In the genomic region with DNA sequence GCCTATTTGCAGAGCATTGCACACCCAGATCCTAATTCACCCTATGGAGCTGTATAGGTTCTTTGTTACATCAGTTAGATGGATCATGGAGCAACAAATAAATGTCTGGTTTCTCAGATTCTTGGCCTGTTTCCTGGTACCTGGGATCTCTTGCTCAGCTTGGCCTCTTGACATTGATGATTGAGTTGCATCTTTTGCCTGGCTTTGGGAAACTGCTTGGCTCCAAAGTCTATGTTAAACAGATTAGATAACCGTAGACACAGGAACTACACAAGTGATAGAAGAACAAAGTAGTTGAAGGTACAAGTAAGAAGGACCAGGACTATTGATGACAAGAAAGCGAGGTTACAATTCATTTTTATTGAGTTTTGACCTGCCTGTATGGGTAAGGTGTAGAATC, we compare ENCODE assay signal across 28 cellular contexts.
"Had no signal": no experiment of that assay in that cellular context is flagged by ENCODE, and none has a peak within 500 bp of the region (broad histone marks: within the 10 kb centered on the region; RNA-seq: fewer than 3 reads in every experiment).

No MANE protein-coding gene starts in this region.

- H3K9me3 Mint-ChIP-seq: dendritic cell treated with granulocyte-macrophage colony-stimulating factor and Interleukin-4, amounts not matched to agents 40 ng/mL and 50 ng/mL, for 4 days; effector memory CD8-positive, alpha-beta T cell had no signal

- H3K4me3 Mint-ChIP-seq: dendritic cell treated with granulocyte-macrophage colony-stimulating factor and Interleukin-4, amounts not matched to agents 40 ng/mL and 50 ng/mL, for 4 days; effector memory CD8-positive, alpha-beta T cell had no signal

- H3K4me1 ChIP-seq: colonic mucosa, esophagus muscularis mucosa, esophagus squamous epithelium, foreskin keratinocyte, gastrocnemius medialis had no signal

- H3K36me3 ChIP-seq: colonic mucosa, esophagus muscularis mucosa, esophagus squamous epithelium, gastrocnemius medialis, gastroesophageal sphincter, heart left ventricle, heart right ventricle had no signal

- H3K27me3 ChIP-seq: colonic mucosa, esophagus muscularis mucosa, foreskin keratinocyte, gastroesophageal sphincter had no signal

- H3K9me3 ChIP-seq: colonic mucosa, esophagus muscularis mucosa, esophagus squamous epithelium, gastrocnemius medialis, gastroesophageal sphincter, heart left ventricle, heart right ventricle had no signal

- FAIRE-seq: colon, endometrium, endothelial cell of umbilical vein, frontal cortex had no signal

- H3K4me3 ChIP-seq: colonic mucosa, coronary artery, dorsolateral prefrontal cortex, esophagus muscularis mucosa, esophagus squamous epithelium, gastrocnemius medialis, gastroesophageal sphincter, heart left ventricle, heart right ventricle had no signal

- DNase-seq: colonic mucosa; cortex of kidney; dermis blood vessel endothelial cell; dorsolateral prefrontal cortex; effector CD4-positive, alpha-beta T cell; effector CD8-positive, alpha-beta T cell; effector memory CD4-positive, alpha-beta T cell; effector memory CD8-positive, alpha-beta T cell; erythroblast; esophagus squamous epithelium; foreskin fibroblast; foreskin keratinocyte; foreskin melanocyte; gastrocnemius medialis; glutamatergic neuron; head of caudate nucleus; heart left ventricle; heart right ventricle had no signal

- ATAC-seq: effector memory CD8-positive, alpha-beta T cell; esophagus mucosa; foreskin keratinocyte; gastrocnemius medialis; gastroesophageal sphincter; heart left ventricle; heart right ventricle had no signal

- H3K27ac ChIP-seq: colonic mucosa, coronary artery, dorsolateral prefrontal cortex, epithelial cell of prostate, esophagus muscularis mucosa, esophagus squamous epithelium, foreskin keratinocyte, gastrocnemius medialis, gastroesophageal sphincter, heart left ventricle, heart right ventricle had no signal

- H3K27ac Mint-ChIP-seq: dendritic cell treated with granulocyte-macrophage colony-stimulating factor and Interleukin-4, amounts not matched to agents 40 ng/mL and 50 ng/mL, for 4 days; effector memory CD8-positive, alpha-beta T cell had no signal
